In genomic region chr5:91302335-91302734, GRCh38 we compare ENCODE assay signal across 20 cellular contexts.
DNase-seq lines count a peak whose midpoint lies in the region; ATAC-seq and TF ChIP-seq lines count a peak whose summit lies in the region.
"Had no signal": no experiment of that assay in that cellular context is flagged by ENCODE, and none has a peak within 500 bp of the region (broad histone marks: within the 10 kb centered on the region; RNA-seq: fewer than 3 reads in every experiment).

No MANE protein-coding gene starts in this region.

- POLR2A ChIA-PET in OCI-LY7 (lab: Charles Lee), result interaction anchor here (1.1 to 2.7 kb wide), 4 partner anchors 11 to 40 kb away, joined by 3 to 12 read pairs (median 5); no protein-coding TSS in a partner anchor

- no peaks in the 10 kb centered on the region for H3K9me2 ChIP-seq in OCI-LY7 (ENCODE audit: insufficient read depth, low read length)

- ATAC-seq in activated naive CD4-positive, alpha-beta T cell treated with anti-CD3 and anti-CD28 coated beads, Interleukin-2, amount 50 U/mL, for 72 hours, result no peak
- ATAC-seq in GM19397 (IDR thresholded peaks at IDR 0.05; ENCODE audit: unreplicated experiment), result no peak
- ATAC-seq: stimulated activated naive CD8-positive, alpha-beta T cell treated with anti-CD3 and anti-CD28 coated beads, Interleukin-15, Interleukin-2, amounts not matched to agents 100 U/mL and 50 U/mL, for 24 hours had no signal

- 0 out of 2 replicates have a peak, but pooled peaks have one; percentile 16 for TF ChIP-seq CTCF in GM12874 (IDR thresholded peaks at IDR 0.05; ENCODE audit: insufficient read depth, low read depth, low read length)
- peak; percentile 57 for TF ChIP-seq CTCF in OCI-LY7 (conservative IDR thresholded peaks at IDR 0.05; ENCODE audit: low read length)
- peak; percentile 14 for TF ChIP-seq CTCF in chondrocyte (IDR thresholded peaks at IDR 0.05)
- TF ChIP-seq CTCF in retinal pigment epithelial cell (conservative IDR thresholded peaks at IDR 0.05; ENCODE audit: low read depth, low read length), result peak; percentile 11

- intact Hi-C loops in OCI-LY7 (cut with micrococcal nuclease; ENCODE audit: unreplicated experiment), result no loop called here

- H3K4me2 ChIP-seq in OCI-LY7 (ENCODE audit: low read length), result no peak overlapping the region

- no peaks in the 10 kb centered on the region for H3K4me1 ChIP-seq in OCI-LY7 (ENCODE audit: insufficient read depth, low read length, poor library complexity, severe bottlenecking)

- CTCF ChIA-PET in OCI-LY7 (lab: Charles Lee; ENCODE audit: unreplicated experiment), result no interaction called here

- H3K27ac Mint-ChIP-seq in chondrocyte (ENCODE audit: unreplicated experiment), result no peak overlapping the region
- no peak overlapping the region for H3K27ac Mint-ChIP-seq in activated naive CD4-positive, alpha-beta T cell treated with anti-CD3 and anti-CD28 coated beads, Interleukin-2, amount 50 U/mL, for 72 hours
- H3K27ac Mint-ChIP-seq: activated naive CD8-positive, alpha-beta T cell treated with anti-CD3 and anti-CD28 coated beads, Interleukin-2, amount 10 ng/mL, durations not matched to agents 7 days and 5 days; activated T-cell treated with anti-CD3 and anti-CD28 coated beads, Interleukin-2, amount 50 U/mL, for 24 hours; CD4-positive, CD25-positive, alpha-beta regulatory T cell had no signal

- H3K9me3 Mint-ChIP-seq in chondrocyte (ENCODE audit: low read depth), result no peaks in the 10 kb centered on the region
- H3K9me3 Mint-ChIP-seq in activated naive CD4-positive, alpha-beta T cell treated with anti-CD3 and anti-CD28 coated beads, Interleukin-2, amount 50 U/mL, for 72 hours, result no peaks in the 10 kb centered on the region
- H3K9me3 Mint-ChIP-seq: activated naive CD8-positive, alpha-beta T cell treated with anti-CD3 and anti-CD28 coated beads, Interleukin-2, amount 10 ng/mL, durations not matched to agents 7 days and 5 days; activated T-cell treated with anti-CD3 and anti-CD28 coated beads, Interleukin-2, amount 50 U/mL, for 24 hours; CD4-positive, CD25-positive, alpha-beta regulatory T cell had no signal

- no peaks in the 10 kb centered on the region for H3K36me3 ChIP-seq in OCI-LY7 (ENCODE audit: insufficient read depth, low read length)

- H3K79me2 ChIP-seq in OCI-LY7 (ENCODE audit: insufficient read depth, low read depth, low read length), result no peaks in the 10 kb centered on the region

- no TSS peak for BruUV-seq in OCI-LY7 (replicated peaks; lab: Mats Ljungman, UMichigan)

- no peak overlapping the region for H3K4me3 Mint-ChIP-seq in chondrocyte (ENCODE audit: unreplicated experiment)
- H3K4me3 Mint-ChIP-seq: activated naive CD8-positive, alpha-beta T cell treated with anti-CD3 and anti-CD28 coated beads, Interleukin-2, amount 10 ng/mL, durations not matched to agents 7 days and 5 days; activated T-cell treated with anti-CD3 and anti-CD28 coated beads, Interleukin-2, amount 50 U/mL, for 24 hours; CD4-positive, CD25-positive, alpha-beta regulatory T cell had no signal

- no peak overlapping the region for H2AFZ ChIP-seq in OCI-LY7 (ENCODE audit: low read length)

- H3K27me3 Mint-ChIP-seq in chondrocyte (ENCODE audit: low read depth), result peaks cover 5% of the 10 kb centered on the region
- H3K27me3 Mint-ChIP-seq: activated naive CD8-positive, alpha-beta T cell treated with anti-CD3 and anti-CD28 coated beads, Interleukin-2, amount 10 ng/mL, durations not matched to agents 7 days and 5 days; activated T-cell treated with anti-CD3 and anti-CD28 coated beads, Interleukin-2, amount 50 U/mL, for 24 hours; CD4-positive, CD25-positive, alpha-beta regulatory T cell had no signal

- H3K9me3 ChIP-seq in OCI-LY7 (ENCODE audit: low read length), result no peaks in the 10 kb centered on the region

- no peaks in the 10 kb centered on the region for H3K36me3 Mint-ChIP-seq in chondrocyte (ENCODE audit: low read depth)
- no peaks in the 10 kb centered on the region for H3K36me3 Mint-ChIP-seq in activated naive CD4-positive, alpha-beta T cell treated with anti-CD3 and anti-CD28 coated beads, Interleukin-2, amount 50 U/mL, for 72 hours
- H3K36me3 Mint-ChIP-seq: CD4-positive, CD25-positive, alpha-beta regulatory T cell had no signal

- H3K4me1 Mint-ChIP-seq in chondrocyte (ENCODE audit: low read depth), result no peaks in the 10 kb centered on the region

- DNase-seq in OCI-LY7 (ENCODE audit: low spot score) (no peak), chondrocyte (ENCODE audit: low spot score) (no peak), retinal pigment epithelial cell (ENCODE audit: low read depth) (no peak), NCI-H1694 (lab: John Stamatoyannopoulos, UW) (no peak), kidney tubule cell (ENCODE audit: low spot score) (no peak)
- DNase-seq in activated naive CD4-positive, alpha-beta T cell treated with anti-CD3 and anti-CD28 coated beads, Interleukin-2, amount 50 U/mL, for 72 hours (ENCODE audit: low spot score in 2 of 2), result no peak
- DNase-seq: activated CD4-positive, alpha-beta T cell treated with anti-CD3 and anti-CD28 coated beads, Interleukin-2, amount 50 U/mL, for 1 hour; activated naive CD8-positive, alpha-beta T cell treated with anti-CD3 and anti-CD28 coated beads, Interleukin-2, amount 10 ng/mL, durations not matched to agents 7 days and 5 days; activated T-cell treated with anti-CD3 and anti-CD28 coated beads, Interleukin-2, amount 50 U/mL, for 24 hours; CD4-positive, CD25-positive, alpha-beta regulatory T cell; central memory CD4-positive, alpha-beta T cell; NCI-H2029 treated with DMSO at 0.1 percent for 48 hours; NCI-H69; occipital lobe; Right ventricle myocardium superior; small intestine; stimulated activated naive CD8-positive, alpha-beta T cell treated with anti-CD3 and anti-CD28 coated beads, Interleukin-15, Interleukin-2, amounts not matched to agents 100 U/mL and 50 U/mL, for 24 hours; T1000 had no signal

- H4K20me1 ChIP-seq in OCI-LY7 (ENCODE audit: insufficient read depth, low read length), result no peaks in the 10 kb centered on the region

- no peak overlapping the region for H3K27ac ChIP-seq in OCI-LY7 (ENCODE audit: low read depth, low read length, poor library complexity, severe bottlenecking)

- no peak overlapping the region for H3K4me3 ChIP-seq in OCI-LY7 (ENCODE audit: low read depth, low read length, poor library complexity, severe bottlenecking)
- H3K4me3 ChIP-seq in retinal pigment epithelial cell (ENCODE audit: low read length), result no peak overlapping the region
